In genomic region chr2:44932564-44933392, GRCh38 we compare ENCODE assay signal across 1 cellular context.
TF ChIP-seq lines count a peak whose summit lies in the region.

No MANE protein-coding gene starts in this region.

TF ChIP-seq in neural cell, 6 proteins besides CTCF, POLR2A, EP300 and RAD21 (continued from another document):
- TF ChIP-seq, protein P1, sequence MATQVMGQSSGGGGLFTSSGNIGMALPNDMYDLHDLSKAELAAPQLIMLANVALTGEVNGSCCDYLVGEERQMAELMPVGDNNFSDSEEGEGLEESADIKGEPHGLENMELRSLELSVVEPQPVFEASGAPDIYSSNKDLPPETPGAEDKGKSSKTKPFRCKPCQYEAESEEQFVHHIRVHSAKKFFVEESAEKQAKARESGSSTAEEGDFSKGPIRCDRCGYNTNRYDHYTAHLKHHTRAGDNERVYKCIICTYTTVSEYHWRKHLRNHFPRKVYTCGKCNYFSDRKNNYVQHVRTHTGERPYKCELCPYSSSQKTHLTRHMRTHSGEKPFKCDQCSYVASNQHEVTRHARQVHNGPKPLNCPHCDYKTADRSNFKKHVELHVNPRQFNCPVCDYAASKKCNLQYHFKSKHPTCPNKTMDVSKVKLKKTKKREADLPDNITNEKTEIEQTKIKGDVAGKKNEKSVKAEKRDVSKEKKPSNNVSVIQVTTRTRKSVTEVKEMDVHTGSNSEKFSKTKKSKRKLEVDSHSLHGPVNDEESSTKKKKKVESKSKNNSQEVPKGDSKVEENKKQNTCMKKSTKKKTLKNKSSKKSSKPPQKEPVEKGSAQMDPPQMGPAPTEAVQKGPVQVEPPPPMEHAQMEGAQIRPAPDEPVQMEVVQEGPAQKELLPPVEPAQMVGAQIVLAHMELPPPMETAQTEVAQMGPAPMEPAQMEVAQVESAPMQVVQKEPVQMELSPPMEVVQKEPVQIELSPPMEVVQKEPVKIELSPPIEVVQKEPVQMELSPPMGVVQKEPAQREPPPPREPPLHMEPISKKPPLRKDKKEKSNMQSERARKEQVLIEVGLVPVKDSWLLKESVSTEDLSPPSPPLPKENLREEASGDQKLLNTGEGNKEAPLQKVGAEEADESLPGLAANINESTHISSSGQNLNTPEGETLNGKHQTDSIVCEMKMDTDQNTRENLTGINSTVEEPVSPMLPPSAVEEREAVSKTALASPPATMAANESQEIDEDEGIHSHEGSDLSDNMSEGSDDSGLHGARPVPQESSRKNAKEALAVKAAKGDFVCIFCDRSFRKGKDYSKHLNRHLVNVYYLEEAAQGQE (IDR thresholded peaks at IDR 0.05; ENCODE audit: borderline replicate concordance), result no peak
- TF ChIP-seq SMC3 (conservative IDR thresholded peaks at IDR 0.05; ENCODE audit: poor library complexity) (no peak), MXI1 (conservative IDR thresholded peaks at IDR 0.05; ENCODE audit: poor library complexity, severe bottlenecking) (no peak), TAF1 (IDR thresholded peaks at IDR 0.05; ENCODE audit: low read depth) (no peak)
